ENCODE assay signal across 8 cellular contexts in genomic region chr12:45725631-45726593, GRCh38. TPM values are rescaled to one million over a fixed set of nuclear protein-coding genes. Genes with fewer than 3 reads are reported as not detected.
DNase-seq lines count a peak whose midpoint lies in the region; ATAC-seq, FAIRE-seq and TF ChIP-seq lines count a peak whose summit lies in the region.

No MANE protein-coding gene starts in this region.

- no peaks in the 10 kb centered on the region for H3K27me3 Mint-ChIP-seq in CD14-positive monocyte (ENCODE audit: low read depth in 3 of 3)

- H3K9me3 Mint-ChIP-seq in CD14-positive monocyte, result peaks cover 0 to 4% (median 0%) of the 10 kb centered on the region in 7 donors

- H3K27me3 ChIP-seq in foreskin keratinocyte (no peaks in the 10 kb centered on the region), ovary (no peaks in the 10 kb centered on the region)

- H3K36me3 Mint-ChIP-seq in CD14-positive monocyte, result no peaks in the 10 kb centered on the region

- no peak for TF ChIP-seq POLR2A in ovary (IDR thresholded peaks at IDR 0.05)

- H3K4me3 Mint-ChIP-seq in CD14-positive monocyte, result peak overlapping the region; percentile 98 to 99

- peaks cover 40% of the 10 kb centered on the region for H3K4me1 Mint-ChIP-seq in CD14-positive monocyte

- H3K9me3 ChIP-seq in ovary, result no peaks in the 10 kb centered on the region

- no peak for TF ChIP-seq EP300 in ovary (IDR thresholded peaks at IDR 0.05)

- FAIRE-seq in GM18507 (lab: Jason Lieb, UNC), result peak; percentile 80

- intact Hi-C loops in CD14-positive monocyte (cut with micrococcal nuclease), result loop anchor here in 1 of 2 donors (5.0 to 10.0 kb wide), 3 partner anchors 181 to 511 kb away; partner anchors contain the start of genes ANO6 and SCAF11
- intact Hi-C loops in ovary (cut with DNase I), result loop anchor here in 1 of 4 donors (10.0 kb wide), 1 partner anchor 371 kb away; no protein-coding TSS in a partner anchor

- H3K27ac Mint-ChIP-seq in CD14-positive monocyte, result peak overlapping the region; percentile 98 to 99 (median 98)

- TF ChIP-seq CTCF in CD14-positive monocyte (IDR thresholded peaks at IDR 0.05) (peak; percentile 79), foreskin keratinocyte (conservative IDR thresholded peaks at IDR 0.05) (peak; percentile 81), ovary (IDR thresholded peaks at IDR 0.05) (peak; percentile 47 to 74 (median 54))

- no peak for ATAC-seq in foreskin keratinocyte
- no peak for ATAC-seq in GM18498 (IDR thresholded peaks at IDR 0.05; ENCODE audit: unreplicated experiment)
- ATAC-seq in GM21576 (IDR thresholded peaks at IDR 0.05; ENCODE audit: unreplicated experiment), result no peak

- DNase-seq in CD14-positive monocyte (ENCODE audit: low spot score) (no peak), GM18507 (ENCODE audit: extremely low spot score, insufficient read length, low read depth) (no peak), NCI-H2171 (lab: John Stamatoyannopoulos, UW) (peak; percentile 24), foreskin keratinocyte (peak in 1 of 2 donors; percentile 58), ovary (no peak)
- DNase-seq in activated CD4-positive, alpha-beta T cell treated with anti-CD3 and anti-CD28 coated beads, Interleukin-2, amount 50 U/mL, for 48 hours, result peak; percentile 10 to 27

- no peaks in the 10 kb centered on the region for H3K36me3 ChIP-seq in ovary

- peak overlapping the region; percentile 82 for H3K4me3 ChIP-seq in ovary

- H3K27ac ChIP-seq in foreskin keratinocyte, result peak overlapping the region; percentile 86
- peak overlapping the region; percentile 99 to 100 for H3K27ac ChIP-seq in ovary

- H3K4me1 ChIP-seq in foreskin keratinocyte, result peaks cover 13% of the 10 kb centered on the region
- peaks cover 9% of the 10 kb centered on the region for H3K4me1 ChIP-seq in ovary (ENCODE audit: insufficient read depth)

- 2 to 4% (median 2%) methylated on average over 12 of the region's 12 CpGs for WGBS in ovary, 3 donors

RNA-seq across cellular contexts. Expression of gene ARID2, which starts 3.6 kb away (rescaled TPM):
- polyA plus RNA-seq in CD14-positive monocyte, result 1 to 10 TPM; 3.0 to 4.7 TPM
- total RNA-seq in foreskin keratinocyte, result 18.4 and 18.5 TPM in 2 replicates
- polyA plus RNA-seq in foreskin keratinocyte, result 3.4 and 4.1 TPM in 2 replicates
- 10 to 100 TPM; 29.0 to 39.5 (median 34.8) TPM for total RNA-seq in ovary
- polyA plus RNA-seq in ovary, result 10 to 100 TPM in 1 of 2 donors, 1 to 10 TPM in 1; 7.9 to 11.7 TPM

Comparison
In these comparisons a context has a peak if more than half of its experiments do, and no peak if none do; other contexts are left out.
1. DNase-seq: peak in NCI-H2171 (single experiment) and activated CD4-positive, alpha-beta T cell treated with anti-CD3 and anti-CD28 coated beads, Interleukin-2, amount 50 U/mL, for 48 hours (2 of 2); none in CD14-positive monocyte (single experiment), GM18507 (single experiment) and ovary (0 of 5).
2. Peak in every context shown above with its lines, with median percentiles within 50 percentile points of each other: CTCF ChIP-seq.